Comparison of ENCODE assay signal across 10 cellular contexts in genomic region chr5:154603978-154604679, GRCh38.
DNase-seq lines count a peak whose midpoint lies in the region; ATAC-seq and TF ChIP-seq lines count a peak whose summit lies in the region.
"Had no signal": no experiment of that assay in that cellular context is flagged by ENCODE, and none has a peak within 500 bp of the region (broad histone marks: within the 10 kb centered on the region; RNA-seq: fewer than 3 reads in every experiment).

No MANE protein-coding gene starts in this region.

- H3K4me3 Mint-ChIP-seq in nephron progenitor cell = peak overlapping the region; percentile 70
- no peak overlapping the region for H3K4me3 Mint-ChIP-seq in immature natural killer cell
- H3K4me3 Mint-ChIP-seq: activated naive CD8-positive, alpha-beta T cell treated with anti-CD3 and anti-CD28 coated beads, Interleukin-2, amount 50 U/mL, for 24 hours had no signal

- TF ChIP-seq CTCF in nephron progenitor cell (IDR thresholded peaks at IDR 0.05) = no peak

- H3K27ac Mint-ChIP-seq in nephron progenitor cell = no peak overlapping the region
- no peak overlapping the region for H3K27ac Mint-ChIP-seq in immature natural killer cell
- H3K27ac Mint-ChIP-seq: activated naive CD8-positive, alpha-beta T cell treated with anti-CD3 and anti-CD28 coated beads, Interleukin-2, amount 50 U/mL, for 24 hours had no signal

- no peaks in the 10 kb centered on the region for H3K36me3 Mint-ChIP-seq in nephron progenitor cell (ENCODE audit: low read depth)
- H3K36me3 Mint-ChIP-seq in immature natural killer cell = no peaks in the 10 kb centered on the region

- peaks cover 16% of the 10 kb centered on the region for H3K4me1 Mint-ChIP-seq in nephron progenitor cell
- H3K4me1 Mint-ChIP-seq in immature natural killer cell = no peaks in the 10 kb centered on the region
- H3K4me1 Mint-ChIP-seq: activated naive CD8-positive, alpha-beta T cell treated with anti-CD3 and anti-CD28 coated beads, Interleukin-2, amount 50 U/mL, for 24 hours had no signal

- H3K9me3 Mint-ChIP-seq in nephron progenitor cell (no peaks in the 10 kb centered on the region), immature natural killer cell (no peaks in the 10 kb centered on the region)
- H3K9me3 Mint-ChIP-seq: activated naive CD8-positive, alpha-beta T cell treated with anti-CD3 and anti-CD28 coated beads, Interleukin-2, amount 50 U/mL, for 24 hours had no signal

- ATAC-seq in GM19467 (IDR thresholded peaks at IDR 0.05; ENCODE audit: unreplicated experiment) (no peak), GM18861 (IDR thresholded peaks at IDR 0.05; ENCODE audit: unreplicated experiment) (no peak)
- ATAC-seq: activated naive CD8-positive, alpha-beta T cell treated with anti-CD3 and anti-CD28 coated beads, Interleukin-2, amount 50 U/mL, for 24 hours had no signal

- intact Hi-C loops in posterior vena cava (cut with DNase I) = no loop called here

- H3K27me3 Mint-ChIP-seq in nephron progenitor cell (ENCODE audit: low read depth, poor library complexity) (peaks cover 51% of the 10 kb centered on the region), immature natural killer cell (ENCODE audit: low read depth in 3 of 3) (peaks cover 6 to 12% (median 7%) of the 10 kb centered on the region in 3 donors)

- DNase-seq in D341Med (ENCODE audit: low spot score) (peak; percentile 55), M059J (ENCODE audit: low read depth) (peak; percentile 53), fibroblast of peridontal ligament (ENCODE audit: extremely low read depth) (peak; percentile 15), nephron progenitor cell (peak; percentile 64), immature natural killer cell (no peak), posterior vena cava (ENCODE audit: low spot score) (no peak)
- DNase-seq: activated naive CD8-positive, alpha-beta T cell treated with anti-CD3 and anti-CD28 coated beads, Interleukin-2, amount 50 U/mL, for 24 hours; hippocampal formation had no signal

Comparison
In these comparisons a context has a peak if more than half of its experiments do, and no peak if none do; other contexts are left out.
1. DNase-seq: peak in D341Med (single experiment), M059J (single experiment), fibroblast of peridontal ligament (single experiment) and nephron progenitor cell (single experiment); none in immature natural killer cell (0 of 3) and posterior vena cava (single experiment).